ENCODE assay signal across 8 cellular contexts in the genomic region with DNA sequence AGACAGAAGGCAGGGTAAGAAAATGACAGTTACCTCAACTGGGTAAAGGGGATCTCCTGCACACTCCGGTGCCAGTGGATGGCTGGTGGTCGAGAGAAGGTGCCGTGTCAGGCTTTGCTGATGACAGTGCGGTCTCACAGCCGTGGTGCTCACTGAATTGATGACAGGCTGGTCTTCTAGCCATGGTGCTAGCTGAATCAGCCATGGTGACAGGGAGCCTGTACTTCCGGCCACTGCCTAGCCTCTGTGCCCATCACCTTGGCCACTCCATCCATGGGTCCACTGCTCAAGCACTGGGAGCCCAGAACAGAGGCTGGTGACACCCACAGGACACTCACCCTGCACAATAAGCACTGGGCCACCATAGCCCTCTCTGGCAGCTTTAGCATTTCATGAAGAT.
"Had no signal": no experiment of that assay in that cellular context is flagged by ENCODE, and none has a peak within 500 bp of the region (broad histone marks: within the 10 kb centered on the region; RNA-seq: fewer than 3 reads in every experiment).

No MANE protein-coding gene starts in this region.

- H3K4me3 Mint-ChIP-seq: GM23338, H9 had no signal

- H3K9me3 Mint-ChIP-seq: H9 had no signal

- DNase-seq: H9, HCEC 1CT had no signal

- ATAC-seq: GM23338, HepG2, K562 had no signal

- H2AFZ ChIP-seq: GM23338 had no signal

- H3K27ac Mint-ChIP-seq: GM23338, H9 had no signal

- H3K4me3 ChIP-seq: GM23338, K562 had no signal

- FAIRE-seq: H1, H54, HepG2, K562 had no signal

- H3K27ac ChIP-seq: HL-60 had no signal

- H3K4me2 ChIP-seq: GM23338 had no signal
